ENCODE assay signal across 25 cellular contexts in genomic region chrX:23511783-23512182, GRCh38.
DNase-seq lines count a peak whose midpoint lies in the region; ATAC-seq, FAIRE-seq and TF ChIP-seq lines count a peak whose summit lies in the region.
"Had no signal": no experiment of that assay in that cellular context is flagged by ENCODE, and none has a peak within 500 bp of the region (broad histone marks: within the 10 kb centered on the region; RNA-seq: fewer than 3 reads in every experiment).

No MANE protein-coding gene starts in this region.

- 3% methylated on average over 2 of the region's 2 CpGs for WGBS in A549 (ENCODE audit: missing lambda C conversion rate)
- 79% methylated on average over 2 of the region's 2 CpGs; no CpG with 5 or more reads in 1 of the 2 experiments for WGBS in H1 (ENCODE audit: extremely low coverage in 1 of 2, insufficient coverage in 1 of 2, insufficient read length in 1 of 2, insufficient replicate concordance in 2 of 2, low coverage in 1 of 2, low lambda C conversion rate in 2 of 2, missing lambda C conversion rate in 1 of 2), 2 experiments

- H2BK5ac ChIP-seq in H1 (ENCODE audit: low read depth, low read length), result no peak overlapping the region

- H3K4me2 ChIP-seq in A549 (no peak overlapping the region), H1 (ENCODE audit: insufficient read depth in 1 of 2, low read depth in 2 of 2, low read length in 2 of 2) (no peak overlapping the region)
- H3K4me2 ChIP-seq: neural progenitor cell had no signal

- TF ChIP-seq EP300 in A549 (IDR thresholded peaks at IDR 0.05), result no peak
- no peak for TF ChIP-seq EP300 in H1 (IDR thresholded peaks at IDR 0.05; ENCODE audit: borderline replicate concordance in 1 of 2, low read depth in 2 of 2, low read length in 2 of 2)

- H3K4ac ChIP-seq in H1 (replicated peaks; ENCODE audit: insufficient read length, low read depth, low read length), result no peak overlapping the region

- H3K23me2 ChIP-seq in H1 (ENCODE audit: low read depth, low read length), result no peaks in the 10 kb centered on the region

- H4K20me1 ChIP-seq in H1 (replicated peaks in 1 of 2; ENCODE audit: control insufficient read depth in 1 of 2, insufficient read depth in 2 of 2, low read length in 2 of 2), result no peaks in the 10 kb centered on the region

- H3K9me3 Mint-ChIP-seq in activated CD4-positive, alpha-beta T cell treated with anti-CD3 and anti-CD28 coated beads, Interleukin-2, amount 10 ng/mL, durations not matched to agents 24 days and 14 days, result no peaks in the 10 kb centered on the region
- peaks cover 7% of the 10 kb centered on the region for H3K9me3 Mint-ChIP-seq in activated T-cell treated with anti-CD3 and anti-CD28 coated beads, Interleukin-2, amount 50 U/mL, for 4 hours
- H3K9me3 Mint-ChIP-seq: activated T-helper 2 cell treated with anti-CD3 and anti-CD28 coated beads, Interferon-gamma antibody, Interleukin-2, Interleukin-4, amounts not matched to agents 10 μg/mL and 5 μg/mL and 100 μg/mL, durations not matched to agents 14 hours and 24 hours and 36 hours; effector memory CD8-positive, alpha-beta T cell had no signal

- in situ Hi-C loops in G401 (cut with HindIII; ENCODE audit: low sequenced_read_pairs), result no loop called here

- no peaks in the 10 kb centered on the region; the same call in 1 of the 2 replicates for H3K79me1 ChIP-seq in H1 (ENCODE audit: low read depth, low read length)

- H3K4me1 ChIP-seq in A549 (no peaks in the 10 kb centered on the region), H1 (replicated peaks in 1 of 4; ENCODE audit: control insufficient read depth in 3 of 4, insufficient read depth in 4 of 4, low read length in 3 of 4) (peaks cover 2 to 14% (median 9%) of the 10 kb centered on the region in 4 experiments; a peak in 6 of 7 replicates)
- H3K4me1 ChIP-seq: lower lobe of right lung, sigmoid colon, testis, vagina had no signal

- no peak overlapping the region for H2AFZ ChIP-seq in H1 (ENCODE audit: low read length)
- H2AFZ ChIP-seq: neural progenitor cell had no signal

- DNase-seq in A549 (ENCODE audit: low read depth in 1 of 2, low spot score in 1 of 2), result no peak
- DNase-seq in G401 (ENCODE audit: low spot score), result peak; percentile 75
- peak; percentile 49 for DNase-seq in NCI-H345 (lab: John Stamatoyannopoulos, UW)
- no peak for DNase-seq in H1 (ENCODE audit: low read depth in 1 of 2, low spot score in 2 of 2)
- DNase-seq in activated CD4-positive, alpha-beta T cell treated with anti-CD3 and anti-CD28 coated beads, Interleukin-2, amount 10 ng/mL, durations not matched to agents 24 days and 14 days, result no peak
- DNase-seq in activated T-cell treated with anti-CD3 and anti-CD28 coated beads, Interleukin-2, amount 50 U/mL, for 4 hours, result no peak
- DNase-seq: activated CD4-positive, alpha-beta T cell treated with anti-CD3 and anti-CD28 coated beads, Interleukin-2, amount 50 U/mL, for 4 hours; activated CD8-positive, alpha-beta memory T cell treated with anti-CD3 and anti-CD28 coated beads, Interleukin-2, amount 50 U/mL, for 4 hours; CD4-positive, CD25-positive, alpha-beta regulatory T cell; effector memory CD8-positive, alpha-beta T cell; lower lobe of right lung; NCI-H1436; sigmoid colon; testis; WERI-Rb-1 had no signal

- no peaks in the 10 kb centered on the region for H3K27me3 Mint-ChIP-seq in activated CD4-positive, alpha-beta T cell treated with anti-CD3 and anti-CD28 coated beads, Interleukin-2, amount 10 ng/mL, durations not matched to agents 24 days and 14 days
- no peaks in the 10 kb centered on the region for H3K27me3 Mint-ChIP-seq in activated T-cell treated with anti-CD3 and anti-CD28 coated beads, Interleukin-2, amount 50 U/mL, for 4 hours (ENCODE audit: low read depth)
- H3K27me3 Mint-ChIP-seq: activated naive CD8-positive, alpha-beta T cell; CD4-positive, CD25-positive, alpha-beta regulatory T cell; effector memory CD8-positive, alpha-beta T cell; progenitor cell of endocrine pancreas had no signal

- H3K4me1 Mint-ChIP-seq in activated CD4-positive, alpha-beta T cell treated with anti-CD3 and anti-CD28 coated beads, Interleukin-2, amount 10 ng/mL, durations not matched to agents 24 days and 14 days, result no peaks in the 10 kb centered on the region
- no peaks in the 10 kb centered on the region for H3K4me1 Mint-ChIP-seq in activated T-cell treated with anti-CD3 and anti-CD28 coated beads, Interleukin-2, amount 50 U/mL, for 4 hours (ENCODE audit: low read depth)
- H3K4me1 Mint-ChIP-seq: CD4-positive, CD25-positive, alpha-beta regulatory T cell had no signal

- H4K91ac ChIP-seq in H1 (replicated peaks; ENCODE audit: insufficient read length, low read length), result no peak overlapping the region

- H3K56ac ChIP-seq in H1 (replicated peaks; ENCODE audit: insufficient read length, low read depth, low read length), result no peak overlapping the region

- no peak for TF ChIP-seq POLR2A in A549 (IDR thresholded peaks at IDR 0.05; ENCODE audit: low read length)
- no peak for TF ChIP-seq POLR2A in H1 (IDR thresholded peaks at IDR 0.05; ENCODE audit: control extremely low read depth in 1 of 2, low read depth in 2 of 2, low read length in 2 of 2)

- H4K8ac ChIP-seq in H1 (ENCODE audit: extremely low read depth, insufficient read depth, low read length), result no peak overlapping the region

- H3K27ac ChIP-seq in A549 (no peak overlapping the region), H1 (ENCODE audit: low read depth, low read length) (no peak overlapping the region)
- H3K27ac ChIP-seq: lower lobe of right lung, neural progenitor cell, sigmoid colon, testis, vagina, WERI-Rb-1 had no signal

- intact Hi-C loops in activated CD4-positive, alpha-beta T cell treated with anti-CD3 and anti-CD28 coated beads, Interleukin-2, amount 10 ng/mL, durations not matched to agents 24 days and 14 days (cut with micrococcal nuclease), result no loop called here

- no peaks in the 10 kb centered on the region for H3K79me2 ChIP-seq in H1 (ENCODE audit: control insufficient read depth in 1 of 2, insufficient read depth in 2 of 2, low read length in 2 of 2)

- no peak overlapping the region for H2AK5ac ChIP-seq in H1 (ENCODE audit: low read depth, low read length)

- no peak overlapping the region for H3K14ac ChIP-seq in H1 (ENCODE audit: insufficient read length)

- H3K4me3 ChIP-seq in A549 (no peak overlapping the region), H1 (ENCODE audit: extremely low read depth in 1 of 4, insufficient read depth in 2 of 4, low read depth in 3 of 4, low read length in 4 of 4) (no peak overlapping the region)
- H3K4me3 ChIP-seq: lower lobe of right lung, neural progenitor cell, sigmoid colon, testis, vagina had no signal

- H3K27ac Mint-ChIP-seq in activated CD4-positive, alpha-beta T cell treated with anti-CD3 and anti-CD28 coated beads, Interleukin-2, amount 10 ng/mL, durations not matched to agents 24 days and 14 days, result no peak overlapping the region
- H3K27ac Mint-ChIP-seq: activated naive CD8-positive, alpha-beta T cell; activated T-helper 2 cell treated with anti-CD3 and anti-CD28 coated beads, Interferon-gamma antibody, Interleukin-2, Interleukin-4, amounts not matched to agents 10 μg/mL and 5 μg/mL and 100 μg/mL, durations not matched to agents 14 hours and 24 hours and 36 hours; CD4-positive, CD25-positive, alpha-beta regulatory T cell; effector memory CD8-positive, alpha-beta T cell; neural progenitor cell; progenitor cell of endocrine pancreas had no signal

- no peaks in the 10 kb centered on the region for H3K27me3 ChIP-seq in H1 (replicated peaks in 1 of 4; ENCODE audit: control insufficient read depth in 3 of 4, extremely low read depth in 1 of 4, insufficient read depth in 3 of 4, low read length in 3 of 4)
- H3K27me3 ChIP-seq: neural progenitor cell, sigmoid colon, testis, vagina had no signal

- no peak for ATAC-seq in A549
- no peak for ATAC-seq in activated T-cell treated with anti-CD3 and anti-CD28 coated beads, Interleukin-2, amount 50 U/mL, for 4 hours
- ATAC-seq in GM21367 (IDR thresholded peaks at IDR 0.05; ENCODE audit: unreplicated experiment), result no peak
- ATAC-seq: effector memory CD8-positive, alpha-beta T cell; esophagus mucosa; HepG2; lower lobe of right lung had no signal

- H2BK20ac ChIP-seq in H1 (ENCODE audit: low read length), result peak overlapping the region; percentile 48; the same call in 1 of the 2 replicates

- no peak overlapping the region for H4K5ac ChIP-seq in H1 (ENCODE audit: insufficient read length, low read depth, low read length)

- H3K9me3 ChIP-seq in A549 (no peaks in the 10 kb centered on the region), H1 (ENCODE audit: insufficient read depth in 2 of 2, low read depth in 1 of 2, low read length in 1 of 2) (no peaks in the 10 kb centered on the region)
- H3K9me3 ChIP-seq: lower lobe of right lung, sigmoid colon, testis, vagina had no signal

- H3K4me3 Mint-ChIP-seq in activated CD4-positive, alpha-beta T cell treated with anti-CD3 and anti-CD28 coated beads, Interleukin-2, amount 10 ng/mL, durations not matched to agents 24 days and 14 days, result no peak overlapping the region
- no peak overlapping the region for H3K4me3 Mint-ChIP-seq in activated T-cell treated with anti-CD3 and anti-CD28 coated beads, Interleukin-2, amount 50 U/mL, for 4 hours
- H3K4me3 Mint-ChIP-seq: activated naive CD8-positive, alpha-beta T cell; CD4-positive, CD25-positive, alpha-beta regulatory T cell; effector memory CD8-positive, alpha-beta T cell; neural progenitor cell had no signal

- H3K18ac ChIP-seq in H1 (ENCODE audit: extremely low read depth, low read length), result no peak overlapping the region

- H3K36me3 Mint-ChIP-seq in activated CD4-positive, alpha-beta T cell treated with anti-CD3 and anti-CD28 coated beads, Interleukin-2, amount 10 ng/mL, durations not matched to agents 24 days and 14 days (ENCODE audit: low read depth), result no peaks in the 10 kb centered on the region
- no peaks in the 10 kb centered on the region for H3K36me3 Mint-ChIP-seq in activated T-cell treated with anti-CD3 and anti-CD28 coated beads, Interleukin-2, amount 50 U/mL, for 4 hours (ENCODE audit: insufficient read depth)
- H3K36me3 Mint-ChIP-seq: activated naive CD8-positive, alpha-beta T cell; CD4-positive, CD25-positive, alpha-beta regulatory T cell; neural progenitor cell had no signal

- no peak for TF ChIP-seq RAD21 in A549 (conservative IDR thresholded peaks at IDR 0.05 in 1 of 2, IDR thresholded peaks at IDR 0.05 in 1 of 2)
- TF ChIP-seq RAD21 in H1 (IDR thresholded peaks at IDR 0.05 in 1 of 2, conservative IDR thresholded peaks at IDR 0.05 in 1 of 2; ENCODE audit: low read depth in 2 of 2, low read length in 2 of 2), result no peak

- no peak overlapping the region for H2BK12ac ChIP-seq in H1 (ENCODE audit: low read depth, low read length)

- POLR2A ChIA-PET in A549 (lab: Yijun Ruan, JAX) (no interaction called here), H1 (lab: Charles Lee; ENCODE audit: partially characterized antibody) (interaction anchor here (1.0 kb wide), 1 partner anchor 18 kb away, joined by 3 read pairs; no protein-coding TSS in a partner anchor)

- peak; percentile 46 for FAIRE-seq in A549 (lab: Jason Lieb, UNC)
- FAIRE-seq in H1 (lab: Jason Lieb, UNC), result peak; percentile 7
- FAIRE-seq: colon, HepG2, keratinocyte had no signal

- H3K23ac ChIP-seq in H1 (ENCODE audit: insufficient read length), result no peak overlapping the region

- CTCF ChIA-PET in A549 (lab: Yijun Ruan, JAX) (interaction anchor here (1.5 kb wide), 1 partner anchor 105 kb away, joined by 3 read pairs; no protein-coding TSS in a partner anchor), H1 (lab: Charles Lee; ENCODE audit: partially characterized antibody) (no interaction called here)

- no peak for TF ChIP-seq CTCF in A549 (IDR thresholded peaks at IDR 0.05)
- no peak for TF ChIP-seq CTCF in H1 (IDR thresholded peaks at IDR 0.05; ENCODE audit: control extremely low read depth in 1 of 3, insufficient read depth in 1 of 3, low read depth in 1 of 3, low read length in 3 of 3)

- H3K9ac ChIP-seq in H1 (replicated peaks in 1 of 4; ENCODE audit: extremely low read depth in 1 of 4, low read depth in 3 of 4, low read length in 3 of 4), result no peak overlapping the region
- H3K9ac ChIP-seq: neural progenitor cell had no signal

- H2BK120ac ChIP-seq in H1 (replicated peaks; ENCODE audit: low read depth, low read length), result peak overlapping the region; percentile 28

- H3K36me3 ChIP-seq in H1 (ENCODE audit: control insufficient read depth in 2 of 4, insufficient read depth in 4 of 4, low read length in 3 of 4), result no peaks in the 10 kb centered on the region
- H3K36me3 ChIP-seq: lower lobe of right lung, neural progenitor cell, sigmoid colon, vagina, WERI-Rb-1 had no signal

- no peak overlapping the region for H2BK15ac ChIP-seq in H1 (ENCODE audit: low read length)

Comparison
In these comparisons a context has a peak if more than half of its experiments do, and no peak if none do; other contexts are left out.
1. DNase-seq: peak in G401 (single experiment) and NCI-H345 (single experiment); none in A549 (0 of 2), H1 (0 of 2), activated CD4-positive, alpha-beta T cell treated with anti-CD3 and anti-CD28 coated beads, Interleukin-2, amount 10 ng/mL, durations not matched to agents 24 days and 14 days (single experiment) and activated T-cell treated with anti-CD3 and anti-CD28 coated beads, Interleukin-2, amount 50 U/mL, for 4 hours (single experiment).